Comparison of ENCODE assay signal across 11 cellular contexts in the genomic region with DNA sequence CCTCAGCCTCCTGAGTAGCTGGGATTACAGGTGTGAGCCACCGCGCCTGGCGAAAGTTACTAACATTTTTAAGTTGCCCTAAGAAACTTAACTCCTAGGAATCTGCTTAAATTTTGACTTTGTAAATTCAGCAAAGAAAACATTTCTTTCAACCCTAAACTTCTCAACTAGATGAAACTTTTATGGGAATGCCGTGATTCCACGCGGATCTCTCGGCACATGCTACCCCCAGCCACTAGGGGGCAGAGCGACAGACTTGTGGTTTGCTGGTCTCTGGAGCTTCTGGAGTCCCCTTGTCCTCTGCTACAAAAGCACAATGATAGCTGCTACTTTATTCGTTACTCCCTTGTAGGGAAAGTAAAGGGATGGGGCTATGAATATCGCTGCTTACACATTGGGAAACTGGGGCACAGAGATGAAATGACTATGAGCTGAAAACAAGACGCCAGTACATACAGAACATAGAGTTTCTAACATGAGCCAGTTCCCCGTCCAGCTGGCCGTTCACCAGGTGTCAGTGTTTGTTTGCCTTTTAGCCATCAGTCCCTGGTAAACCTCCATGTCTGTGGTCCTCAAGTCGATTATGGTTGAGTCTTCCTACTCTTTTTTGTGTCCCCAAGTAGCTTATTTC.
A peak's percentile ranks its signal among the peaks of the same experiment; 100 is the strongest.
DNase-seq lines count a peak whose midpoint lies in the region; ATAC-seq, FAIRE-seq and TF ChIP-seq lines count a peak whose summit lies in the region.
"Had no signal": no experiment of that assay in that cellular context is flagged by ENCODE, and none has a peak within 500 bp of the region (broad histone marks: within the 10 kb centered on the region; RNA-seq: fewer than 3 reads in every experiment).

No MANE protein-coding gene starts in this region.

- H3K79me2 ChIP-seq in HepG2 (ENCODE audit: insufficient read depth, low read length) = no peaks in the 10 kb centered on the region

- no peak overlapping the region for H3K4me3 ChIP-seq in HepG2 (replicated peaks in 1 of 3; ENCODE audit: insufficient read depth in 1 of 3, low read depth in 2 of 3, low read length in 3 of 3)
- H3K4me3 ChIP-seq: left lung had no signal

- CTCF ChIA-PET in WTC11 (lab: Charles Lee) = interaction anchor here (0.6 to 3.8 kb wide), 51 partner anchors 8 to 1238 kb away, joined by 3 to 43 read pairs (median 4); partner anchors contain the start of gene PBX1
- CTCF ChIA-PET in HepG2 (lab: Yijun Ruan, JAX; ENCODE audit: low intra/inter-chr PET ratio, low total read pairs) = interaction anchor here (1.9 kb wide), 1 partner anchor 113 kb away, joined by 7 read pairs; no protein-coding TSS in a partner anchor

- no TSS peak for BruUV-seq in HepG2 (replicated peaks; lab: Mats Ljungman, UMichigan)

- in situ Hi-C loops in HepG2 (cut with HindIII; ENCODE audit: extremely low pct_ligation_motif_present, low pct_unique_long_range_greater_than_20kb) = loop anchor here (10.0 kb wide), 1 partner anchor 111 kb away; no protein-coding TSS in a partner anchor

- H3K4me1 ChIP-seq in HepG2 (ENCODE audit: insufficient read depth, low read length) = no peaks in the 10 kb centered on the region
- H3K4me1 ChIP-seq: left lung had no signal

- no peaks in the 10 kb centered on the region for H3K36me3 ChIP-seq in HepG2 (replicated peaks in 1 of 2; ENCODE audit: control insufficient read depth in 1 of 2, insufficient read depth in 2 of 2, low read length in 2 of 2)
- H3K36me3 ChIP-seq: left lung had no signal

- peak; percentile 15 for DNase-seq in COLO668 (lab: John Stamatoyannopoulos, UW; ENCODE audit: unreplicated experiment)
- no peak for DNase-seq in HFFc6
- peak; percentile 72 for DNase-seq in WTC11 (ENCODE audit: low spot score)
- peak; percentile 29 for DNase-seq in HepG2 (ENCODE audit: low spot score)
- DNase-seq in AG08395 (ENCODE audit: low spot score) = no peak
- no peak for DNase-seq in activated CD8-positive, alpha-beta memory T cell treated with anti-CD3 and anti-CD28 coated beads, Interleukin-2, amount 50 U/mL, for 48 hours
- DNase-seq in NCI-H1417 treated with DMSO at 0.1 percent for 48 hours (lab: John Stamatoyannopoulos, UW) = no peak
- DNase-seq: anterior cingulate cortex, left lung had no signal

- no peak for TF ChIP-seq RAD21 in HepG2 (CRISPR knock-in tag; IDR thresholded peaks at IDR 0.05)

- no peak overlapping the region for H2AFZ ChIP-seq in HepG2 (ENCODE audit: low read length)

- ATAC-seq in WTC11 = peak; percentile 60
- ATAC-seq in HepG2 = peak; percentile 71
- ATAC-seq in GM19467 (IDR thresholded peaks at IDR 0.05; ENCODE audit: unreplicated experiment) = no peak
- ATAC-seq: left lung had no signal

- H3K27ac Mint-ChIP-seq in HFFc6 (no peak overlapping the region), WTC11 (no peak overlapping the region)

- H3K36me3 Mint-ChIP-seq in HFFc6 (ENCODE audit: low read depth) = peaks cover 9% of the 10 kb centered on the region; the same call in 1 of the 2 replicates
- peaks cover 16% of the 10 kb centered on the region for H3K36me3 Mint-ChIP-seq in WTC11

- intact Hi-C loops in HepG2 (cut with micrococcal nuclease; ENCODE audit: unreplicated experiment) = loop anchor here (1.0 kb wide), 1 partner anchor 114 kb away; no protein-coding TSS in a partner anchor

- H3K9me3 ChIP-seq in HepG2 (ENCODE audit: low read length) = no peaks in the 10 kb centered on the region

- H3K4me3 Mint-ChIP-seq in HFFc6 (no peak overlapping the region), WTC11 (no peak overlapping the region)

- no peaks in the 10 kb centered on the region for H4K20me1 ChIP-seq in HepG2 (ENCODE audit: insufficient read depth, low read length)

- H3K4me1 Mint-ChIP-seq in HFFc6 (ENCODE audit: low read depth) (peaks cover 39% of the 10 kb centered on the region), WTC11 (peaks cover 43% of the 10 kb centered on the region)

- no peak for TF ChIP-seq POLR2A in HepG2 (IDR thresholded peaks at IDR 0.05; ENCODE audit: insufficient read depth in 1 of 2, low read depth in 2 of 2, low read length in 2 of 2)

- no peak overlapping the region for H3K4me2 ChIP-seq in HepG2 (ENCODE audit: low read depth, low read length)

- H3K9me3 Mint-ChIP-seq in HFFc6 (peaks cover 8% of the 10 kb centered on the region), WTC11 (peaks cover 10% of the 10 kb centered on the region)

- H3K9ac ChIP-seq in HepG2 (ENCODE audit: insufficient read depth, low read depth, low read length) = no peak overlapping the region

- POLR2A ChIA-PET in WTC11 (lab: Charles Lee) = interaction anchor here (0.6 kb wide), 1 partner anchor 15 kb away, joined by 3 read pairs; no protein-coding TSS in a partner anchor
- POLR2A ChIA-PET in HepG2 (lab: Yijun Ruan, JAX) = no interaction called here

- peak; percentile 78 for TF ChIP-seq CTCF in HFFc6 (IDR thresholded peaks at IDR 0.05)
- TF ChIP-seq CTCF in WTC11 (IDR thresholded peaks at IDR 0.05) = peak; percentile 92
- TF ChIP-seq CTCF in HepG2 (CRISPR knock-in tag; IDR thresholded peaks at IDR 0.05) = peak; percentile 68

- TF ChIP-seq EP300 in HepG2 (IDR thresholded peaks at IDR 0.05; ENCODE audit: low read depth in 2 of 2, low read length in 2 of 2) (no peak), HepG2 (CRISPR knock-in tag; IDR thresholded peaks at IDR 0.05; ENCODE audit: borderline replicate concordance) (no peak)

- FAIRE-seq in HepG2 (lab: Jason Lieb, UNC) = no peak
- FAIRE-seq: TTC549 had no signal

- WGBS in HepG2 (ENCODE audit: low lambda C conversion rate) = 34% methylated on average over 14 of the region's 14 CpGs

- H3K27ac ChIP-seq in HepG2 (ENCODE audit: extremely low read length, insufficient read depth, low read length) = no peak overlapping the region
- H3K27ac ChIP-seq: left lung had no signal

- H3K27me3 ChIP-seq in HepG2 (ENCODE audit: control insufficient read depth in 1 of 2, insufficient read depth in 2 of 2, low read length in 2 of 2) = no peaks in the 10 kb centered on the region
- H3K27me3 ChIP-seq: left lung had no signal

- H3K27me3 Mint-ChIP-seq in HFFc6 (ENCODE audit: insufficient read depth) = no peaks in the 10 kb centered on the region; the same call in 1 of the 2 replicates
- H3K27me3 Mint-ChIP-seq in WTC11 (ENCODE audit: low read depth) = no peaks in the 10 kb centered on the region

TF ChIP-seq in WTC11, 78 proteins besides CTCF, POLR2A, EP300 and RAD21 (continues in another document):
- no peak for TF ChIP-seq ZNF396 (CRISPR knock-in tag; IDR thresholded peaks at IDR 0.05; ENCODE audit: borderline replicate concordance)
- TF ChIP-seq, protein P1, sequence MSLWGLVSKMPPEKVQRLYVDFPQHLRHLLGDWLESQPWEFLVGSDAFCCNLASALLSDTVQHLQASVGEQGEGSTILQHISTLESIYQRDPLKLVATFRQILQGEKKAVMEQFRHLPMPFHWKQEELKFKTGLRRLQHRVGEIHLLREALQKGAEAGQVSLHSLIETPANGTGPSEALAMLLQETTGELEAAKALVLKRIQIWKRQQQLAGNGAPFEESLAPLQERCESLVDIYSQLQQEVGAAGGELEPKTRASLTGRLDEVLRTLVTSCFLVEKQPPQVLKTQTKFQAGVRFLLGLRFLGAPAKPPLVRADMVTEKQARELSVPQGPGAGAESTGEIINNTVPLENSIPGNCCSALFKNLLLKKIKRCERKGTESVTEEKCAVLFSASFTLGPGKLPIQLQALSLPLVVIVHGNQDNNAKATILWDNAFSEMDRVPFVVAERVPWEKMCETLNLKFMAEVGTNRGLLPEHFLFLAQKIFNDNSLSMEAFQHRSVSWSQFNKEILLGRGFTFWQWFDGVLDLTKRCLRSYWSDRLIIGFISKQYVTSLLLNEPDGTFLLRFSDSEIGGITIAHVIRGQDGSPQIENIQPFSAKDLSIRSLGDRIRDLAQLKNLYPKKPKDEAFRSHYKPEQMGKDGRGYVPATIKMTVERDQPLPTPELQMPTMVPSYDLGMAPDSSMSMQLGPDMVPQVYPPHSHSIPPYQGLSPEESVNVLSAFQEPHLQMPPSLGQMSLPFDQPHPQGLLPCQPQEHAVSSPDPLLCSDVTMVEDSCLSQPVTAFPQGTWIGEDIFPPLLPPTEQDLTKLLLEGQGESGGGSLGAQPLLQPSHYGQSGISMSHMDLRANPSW (CRISPR knock-in tag; conservative IDR thresholded peaks at IDR 0.05; ENCODE audit: low read depth) = no peak

TF ChIP-seq in HepG2, 621 proteins besides CTCF, POLR2A, EP300 and RAD21:
- TF ChIP-seq SMC3 (IDR thresholded peaks at IDR 0.05; ENCODE audit: low read length) (peak; percentile 58; the same call in 1 of the 2 replicates), DRAP1 (CRISPR knock-in tag; IDR thresholded peaks at IDR 0.05) (no peak), ZNF598 (CRISPR knock-in tag; IDR thresholded peaks at IDR 0.05; ENCODE audit: borderline replicate concordance) (no peak), ZBTB1 (CRISPR knock-in tag; IDR thresholded peaks at IDR 0.05; ENCODE audit: borderline replicate concordance) (no peak), TARDBP (CRISPR knock-in tag; IDR thresholded peaks at IDR 0.05) (no peak), STAG1 (CRISPR knock-in tag; IDR thresholded peaks at IDR 0.05) (peak; percentile 37; the same call in 1 of the 2 replicates), ARHGAP35 (CRISPR knock-in tag; IDR thresholded peaks at IDR 0.05; ENCODE audit: borderline replicate concordance) (no peak), RBM22 (optimal IDR thresholded peaks at IDR 0.05; ENCODE audit: low read length) (no peak)

Comparison
In these comparisons a context has a peak if more than half of its experiments do, and no peak if none do; other contexts are left out.
1. DNase-seq: peak in COLO668 (single experiment), WTC11 (single experiment) and HepG2 (single experiment); none in HFFc6 (single experiment), AG08395 (single experiment), activated CD8-positive, alpha-beta memory T cell treated with anti-CD3 and anti-CD28 coated beads, Interleukin-2, amount 50 U/mL, for 48 hours (single experiment) and NCI-H1417 treated with DMSO at 0.1 percent for 48 hours (single experiment).
2. Peak in every context shown above with its lines, with median percentiles within 50 percentile points of each other: CTCF ChIP-seq.